10 cellular contexts compared by ENCODE assay signal in genomic region chr6:105359419-105360366, GRCh38. TPM values are rescaled to one million over a fixed set of nuclear protein-coding genes. Genes with fewer than 3 reads are reported as not detected.
DNase-seq lines count a peak whose midpoint lies in the region; ATAC-seq and TF ChIP-seq lines count a peak whose summit lies in the region.
"Had no signal": no experiment of that assay in that cellular context is flagged by ENCODE, and none has a peak within 500 bp of the region (broad histone marks: within the 10 kb centered on the region; RNA-seq: fewer than 3 reads in every experiment).

No MANE protein-coding gene starts in this region.

- H3K27ac ChIP-seq in brain microvascular endothelial cell = peak overlapping the region; percentile 55

- no peaks in the 10 kb centered on the region for H3K9me3 ChIP-seq in HAP-1

- ATAC-seq in GM21825 (IDR thresholded peaks at IDR 0.05; ENCODE audit: unreplicated experiment) = no peak
- ATAC-seq: naive thymus-derived CD4-positive, alpha-beta T cell had no signal

- in situ Hi-C loops in brain microvascular endothelial cell (cut with HindIII; ENCODE audit: low pct_ligation_motif_present, low sequenced_read_pairs) (no loop called here), HAP-1 (cut with MboI; ENCODE audit: low sequenced_read_pairs) (no loop called here)

- H3K36me3 ChIP-seq in brain microvascular endothelial cell (replicated peaks) (no peaks in the 10 kb centered on the region), HAP-1 (replicated peaks) (peaks cover 16% of the 10 kb centered on the region)

- H3K4me1 ChIP-seq in HAP-1 = no peaks in the 10 kb centered on the region

- no peak overlapping the region for H3K4me3 ChIP-seq in brain microvascular endothelial cell (ENCODE audit: low read depth, low read length)
- H3K4me3 ChIP-seq in HAP-1 = no peak overlapping the region

- peak; percentile 94 for DNase-seq in EH (ENCODE audit: low read depth)
- peak; percentile 14 for DNase-seq in HK-2 (ENCODE audit: unreplicated experiment)
- DNase-seq in brain microvascular endothelial cell = peak; percentile 85
- DNase-seq in myocyte (ENCODE audit: low read depth) = peak; percentile 69
- DNase-seq in stimulated activated naive CD4-positive, alpha-beta T cell treated with Interleukin-2 at 50 U/mL for 16 hours (lab: John Stamatoyannopoulos, UW) = no peak
- no peak for DNase-seq in HAP-1 (ENCODE audit: low spot score in 2 of 2)
- no peak for DNase-seq in globus pallidus (ENCODE audit: low spot score)
- DNase-seq: activated CD4-positive, alpha-beta T cell treated with anti-CD3 and anti-CD28 coated beads, Interleukin-2, amount 50 U/mL, for 48 hours; naive thymus-derived CD4-positive, alpha-beta T cell had no signal

- TF ChIP-seq CTCF in brain microvascular endothelial cell (IDR thresholded peaks at IDR 0.05; ENCODE audit: low read depth, low read length, missing control alignments) = no peak

- H3K27me3 ChIP-seq in brain microvascular endothelial cell (replicated peaks) (no peaks in the 10 kb centered on the region), HAP-1 (ENCODE audit: low read depth) (no peaks in the 10 kb centered on the region)

RNA-seq across cellular contexts. Expression of gene PREP, which starts 43.2 kb away (rescaled TPM):
- total RNA-seq in myocyte = 22.2 and 23.9 TPM in 2 replicates
- polyA plus RNA-seq in myocyte (2012) = 33.8 TPM

Comparison
In these comparisons a context has a peak if more than half of its experiments do, and no peak if none do; other contexts are left out.
1. DNase-seq: peak in EH (single experiment), HK-2 (single experiment), brain microvascular endothelial cell (single experiment) and myocyte (single experiment); none in stimulated activated naive CD4-positive, alpha-beta T cell treated with Interleukin-2 at 50 U/mL for 16 hours (single experiment), HAP-1 (0 of 2) and globus pallidus (single experiment).